15 cellular contexts compared by ENCODE assay signal in the genomic region with DNA sequence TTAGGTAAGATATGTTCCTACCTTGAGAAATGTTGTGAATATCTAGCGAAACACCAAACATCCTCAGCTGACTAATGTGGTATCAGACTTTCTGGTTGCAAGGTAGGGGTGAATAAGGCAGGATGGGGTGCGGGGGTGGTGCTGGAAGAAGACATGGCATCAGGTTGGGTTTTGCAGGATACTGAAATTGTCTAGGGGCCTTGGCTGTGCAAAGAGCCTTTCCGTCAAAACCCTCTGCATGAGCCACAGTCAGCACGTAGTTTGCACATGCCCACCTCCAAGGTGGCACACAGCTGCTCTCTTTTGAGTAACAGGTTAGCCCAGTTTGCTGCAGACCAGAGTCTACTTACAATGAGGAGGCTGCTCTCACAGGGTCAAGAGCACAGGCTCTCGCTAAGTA. TPM values are rescaled to one million over a fixed set of nuclear protein-coding genes. Genes with fewer than 3 reads are reported as not detected.
A peak's percentile ranks its signal among the peaks of the same experiment; 100 is the strongest.
DNase-seq lines count a peak whose midpoint lies in the region; ATAC-seq lines count a peak whose summit lies in the region.
"Had no signal": no experiment of that assay in that cellular context is flagged by ENCODE, and none has a peak within 500 bp of the region (broad histone marks: within the 10 kb centered on the region; RNA-seq: fewer than 3 reads in every experiment).

No MANE protein-coding gene starts in this region.

- H3K4me3 Mint-ChIP-seq in activated T-helper 1 cell treated with anti-CD3 and anti-CD28 coated beads, Interleukin-12 subunit alpha, Interleukin-12 subunit beta, Interleukin-2, Interleukin-4 antibody, amounts not matched to agents 30 ng/mL and 10 ng/mL and 1 ng/mL, durations not matched to agents 14 hours and 24 hours and 36 hours: peak overlapping the region; percentile 92
- peak overlapping the region; percentile 79 for H3K4me3 Mint-ChIP-seq in natural killer cell treated with Interleukin-12 subunit alpha and Interleukin-12 subunit beta and Interleukin-15 and Interleukin-18, amount 100 ng/mL, for 72 hours
- H3K4me3 Mint-ChIP-seq: HFFc6 had no signal

- peak overlapping the region; percentile 99 for H3K27ac Mint-ChIP-seq in activated T-helper 1 cell treated with anti-CD3 and anti-CD28 coated beads, Interleukin-12 subunit alpha, Interleukin-12 subunit beta, Interleukin-2, Interleukin-4 antibody, amounts not matched to agents 30 ng/mL and 10 ng/mL and 1 ng/mL, durations not matched to agents 14 hours and 24 hours and 36 hours
- peak overlapping the region; percentile 82 to 90 for H3K27ac Mint-ChIP-seq in natural killer cell treated with Interleukin-12 subunit alpha and Interleukin-12 subunit beta and Interleukin-15 and Interleukin-18, amount 100 ng/mL, for 72 hours
- H3K27ac Mint-ChIP-seq: HFFc6 had no signal

- H3K27ac ChIP-seq in temporal lobe (ENCODE audit: low read depth, low read length): peak overlapping the region; percentile 49
- H3K27ac ChIP-seq: breast epithelium, psoas muscle had no signal

- DNase-seq in activated CD4-positive, alpha-beta T cell treated with anti-CD3 and anti-CD28 coated beads for 1 hour: peak; percentile 13
- no peak for DNase-seq in activated CD4-positive, alpha-beta T cell treated with anti-CD3 and anti-CD28 coated beads, Interleukin-2, amount 50 U/mL, for 1 hour
- no peak for DNase-seq in activated T-helper 1 cell treated with anti-CD3 and anti-CD28 coated beads, Interleukin-12 subunit alpha, Interleukin-12 subunit beta, Interleukin-2, Interleukin-4 antibody, amounts not matched to agents 30 ng/mL and 10 ng/mL and 1 ng/mL, durations not matched to agents 14 hours and 24 hours and 36 hours (ENCODE audit: low spot score)
- no peak for DNase-seq in natural killer cell treated with Interleukin-12 subunit alpha and Interleukin-12 subunit beta and Interleukin-15 and Interleukin-18, amount 100 ng/mL, for 72 hours (ENCODE audit: low spot score)
- no peak for DNase-seq in MV-4-11 (lab: John Stamatoyannopoulos, UW)
- DNase-seq: HFFc6, MG63, mucosa of descending colon, NCI-H2227 treated with DMSO at 0.1 percent for 48 hours, psoas muscle had no signal

- H3K27me3 Mint-ChIP-seq in activated T-helper 1 cell treated with anti-CD3 and anti-CD28 coated beads, Interleukin-12 subunit alpha, Interleukin-12 subunit beta, Interleukin-2, Interleukin-4 antibody, amounts not matched to agents 30 ng/mL and 10 ng/mL and 1 ng/mL, durations not matched to agents 14 hours and 24 hours and 36 hours (ENCODE audit: insufficient read depth): no peaks in the 10 kb centered on the region
- no peaks in the 10 kb centered on the region for H3K27me3 Mint-ChIP-seq in natural killer cell treated with Interleukin-12 subunit alpha and Interleukin-12 subunit beta and Interleukin-15 and Interleukin-18, amount 100 ng/mL, for 72 hours

- H3K9me3 Mint-ChIP-seq in activated T-helper 1 cell treated with anti-CD3 and anti-CD28 coated beads, Interleukin-12 subunit alpha, Interleukin-12 subunit beta, Interleukin-2, Interleukin-4 antibody, amounts not matched to agents 30 ng/mL and 10 ng/mL and 1 ng/mL, durations not matched to agents 14 hours and 24 hours and 36 hours: peaks cover 14% of the 10 kb centered on the region
- peaks cover 3% of the 10 kb centered on the region for H3K9me3 Mint-ChIP-seq in natural killer cell treated with Interleukin-12 subunit alpha and Interleukin-12 subunit beta and Interleukin-15 and Interleukin-18, amount 100 ng/mL, for 72 hours
- H3K9me3 Mint-ChIP-seq: HFFc6 had no signal

- H3K4me1 Mint-ChIP-seq in activated T-helper 1 cell treated with anti-CD3 and anti-CD28 coated beads, Interleukin-12 subunit alpha, Interleukin-12 subunit beta, Interleukin-2, Interleukin-4 antibody, amounts not matched to agents 30 ng/mL and 10 ng/mL and 1 ng/mL, durations not matched to agents 14 hours and 24 hours and 36 hours (ENCODE audit: low read depth): peaks cover 87% of the 10 kb centered on the region
- peaks cover 51 to 58% of the 10 kb centered on the region in 2 donors for H3K4me1 Mint-ChIP-seq in natural killer cell treated with Interleukin-12 subunit alpha and Interleukin-12 subunit beta and Interleukin-15 and Interleukin-18, amount 100 ng/mL, for 72 hours (ENCODE audit: low read depth in 2 of 2)

- intact Hi-C loops in activated T-helper 1 cell treated with anti-CD3 and anti-CD28 coated beads, Interleukin-12 subunit alpha, Interleukin-12 subunit beta, Interleukin-2, Interleukin-4 antibody, amounts not matched to agents 30 ng/mL and 10 ng/mL and 1 ng/mL, durations not matched to agents 14 hours and 24 hours and 36 hours (cut with micrococcal nuclease): loop anchor here (5.0 kb wide), 1 partner anchor 302 kb away; no protein-coding TSS in a partner anchor

- ATAC-seq in natural killer cell treated with Interleukin-12 subunit alpha and Interleukin-12 subunit beta and Interleukin-15 and Interleukin-18, amount 100 ng/mL, for 72 hours: peak in 1 of 2 donors; percentile 3
- ATAC-seq in GM18907 (IDR thresholded peaks at IDR 0.05; ENCODE audit: unreplicated experiment) (no peak), GM18511 (IDR thresholded peaks at IDR 0.05; ENCODE audit: unreplicated experiment) (no peak)
- ATAC-seq: mucosa of descending colon, Panc1, psoas muscle had no signal

- H3K36me3 Mint-ChIP-seq in activated T-helper 1 cell treated with anti-CD3 and anti-CD28 coated beads, Interleukin-12 subunit alpha, Interleukin-12 subunit beta, Interleukin-2, Interleukin-4 antibody, amounts not matched to agents 30 ng/mL and 10 ng/mL and 1 ng/mL, durations not matched to agents 14 hours and 24 hours and 36 hours (ENCODE audit: low read depth): peaks cover 80% of the 10 kb centered on the region
- peaks cover 53% of the 10 kb centered on the region for H3K36me3 Mint-ChIP-seq in natural killer cell treated with Interleukin-12 subunit alpha and Interleukin-12 subunit beta and Interleukin-15 and Interleukin-18, amount 100 ng/mL, for 72 hours

RNA-seq across cellular contexts. Expression of a gene that starts 42.0 kb away (rescaled TPM):
- total RNA-seq in activated T-helper 1 cell treated with anti-CD3 and anti-CD28 coated beads, Interleukin-12 subunit alpha, Interleukin-12 subunit beta, Interleukin-2, Interleukin-4 antibody, amounts not matched to agents 30 ng/mL and 10 ng/mL and 1 ng/mL, durations not matched to agents 14 hours and 24 hours and 36 hours: 394 and 397 TPM in 2 replicates
- total RNA-seq in natural killer cell treated with Interleukin-12 subunit alpha and Interleukin-12 subunit beta and Interleukin-15 and Interleukin-18, amount 100 ng/mL, for 72 hours: 100 to 1,000 TPM; 185 to 225 TPM
- total RNA-seq in temporal lobe: 41.1 TPM
